ENCODE assay signal across 7 cellular contexts in the genomic region with DNA sequence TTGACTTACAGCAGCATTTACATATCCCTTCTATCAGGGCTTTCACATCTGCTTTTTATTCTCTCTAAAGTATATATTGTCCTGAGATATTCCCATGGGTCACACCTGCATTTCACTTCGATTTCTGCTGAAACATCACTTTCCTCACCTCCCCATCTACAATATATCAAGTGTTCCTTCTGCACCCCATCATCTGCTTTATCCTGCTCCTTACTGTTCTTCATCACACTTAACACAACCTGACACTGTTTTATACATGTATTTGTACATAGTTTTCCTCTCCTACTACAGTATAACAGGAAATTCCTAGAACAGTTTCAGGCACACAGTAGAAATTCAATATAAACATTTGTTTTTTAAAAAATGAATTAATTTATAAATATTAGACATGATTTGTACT.
"Had no signal": no experiment of that assay in that cellular context is flagged by ENCODE, and none has a peak within 500 bp of the region (broad histone marks: within the 10 kb centered on the region; RNA-seq: fewer than 3 reads in every experiment).

No MANE protein-coding gene starts in this region.

- DNase-seq: H9, HCEC 1CT, KG1 had no signal

- FAIRE-seq: H1, H54, HTR-8/SVneo had no signal

- H3K4me2 ChIP-seq: GM23338 had no signal

- H3K4me3 ChIP-seq: GM23338 had no signal

- H2AFZ ChIP-seq: GM23338 had no signal

- ATAC-seq: GM23338 had no signal
